8 cellular contexts compared by ENCODE assay signal in genomic region chr17:40075216-40076100, GRCh38. TPM values are rescaled to one million over a fixed set of nuclear protein-coding genes. Genes with fewer than 3 reads are reported as not detected.
DNase-seq lines count a peak whose midpoint lies in the region; ATAC-seq, FAIRE-seq and TF ChIP-seq lines count a peak whose summit lies in the region.

No MANE protein-coding gene starts in this region.

- ATAC-seq in HG03139 (IDR thresholded peaks at IDR 0.05; ENCODE audit: unreplicated experiment), result no peak
- ATAC-seq in GM18519 (IDR thresholded peaks at IDR 0.05; ENCODE audit: low FRiP score, unreplicated experiment), result no peak

- FAIRE-seq in kidney (lab: Jason Lieb, UNC), result no peak

- CTCF ChIA-PET in GM10248 (lab: Yijun Ruan, JAX), result interaction anchor here (0.6 to 9.4 kb wide), 43 partner anchors 10 to 509 kb away, joined by 3 to 215 read pairs (median 4); partner anchors contain the start of genes CSF3, MED24, NR1D1 and PSMD3
- CTCF ChIA-PET in mammary epithelial cell (lab: Charles Lee; ENCODE audit: low non-redundant PET), result interaction anchor here (0.6 to 1.5 kb wide), 7 partner anchors 37 to 1231 kb away, joined by 3 to 28 read pairs (median 5); no protein-coding TSS in a partner anchor

- H3K27ac ChIP-seq in VCaP (peak overlapping the region; percentile 94), mammary epithelial cell (ENCODE audit: insufficient read depth, low read depth, low read length) (no peak overlapping the region), kidney (ENCODE audit: low read depth in 2 of 2, low read length in 2 of 2) (peak overlapping the region; percentile 86 to 97)

- no peaks in the 10 kb centered on the region for H3K27me3 ChIP-seq in mammary epithelial cell (ENCODE audit: insufficient read depth, low read length)

- BruUV-seq in mammary epithelial cell (replicated peaks; lab: Mats Ljungman, UMichigan), result no TSS peak

- peak; percentile 72 for DNase-seq in GM10248 (ENCODE audit: extremely low spot score)
- DNase-seq in NCI-H1105 (lab: John Stamatoyannopoulos, UW), result peak; percentile 85
- peak; percentile 30 for DNase-seq in mammary epithelial cell
- DNase-seq in kidney, result peak; percentile 95
- DNase-seq in stimulated activated CD4-positive, alpha-beta T cell treated with anti-CD3 and anti-CD28 coated beads, Interleukin-1b, Interleukin-23, amount 100 ng/mL, for 1 hour (ENCODE audit: low read depth in 2 of 2), result peak; percentile 47 to 64

- H3K4me3 ChIP-seq in mammary epithelial cell (replicated peaks in 1 of 3; ENCODE audit: insufficient read depth in 1 of 3, low read depth in 2 of 3, low read length in 3 of 3) (no peak overlapping the region), kidney (ENCODE audit: low read length in 2 of 2) (peak overlapping the region in 1 of 2 donors; percentile 29)

- POLR2A ChIA-PET in GM10248 (lab: Yijun Ruan, JAX), result no interaction called here

- in situ Hi-C loops in mammary epithelial cell (cut with MboI; ENCODE audit: low sequenced_read_pairs in 2 of 2), result no loop called here

- intact Hi-C loops in mammary epithelial cell (cut with micrococcal nuclease), result loop anchor here (1.0 kb wide), 2 partner anchors 23 to 62 kb away; no protein-coding TSS in a partner anchor
- intact Hi-C loops in kidney (cut with DNase I), result no loop called here

- dilution Hi-C loops in mammary epithelial cell (cut with HindIII; ENCODE audit: low sequenced_read_pairs), result no loop called here

- peaks cover 30% of the 10 kb centered on the region for H3K4me1 ChIP-seq in mammary epithelial cell (ENCODE audit: insufficient read depth, low read length)
- peaks cover 56 to 60% of the 10 kb centered on the region in 2 donors for H3K4me1 ChIP-seq in kidney (ENCODE audit: control insufficient read depth in 1 of 2, insufficient read depth in 1 of 2, low read depth in 1 of 2, low read length in 2 of 2)

- 30% methylated on average over 10 of the region's 15 CpGs for WGBS in mammary epithelial cell (ENCODE audit: low coverage, missing lambda C conversion rate)

- no peaks in the 10 kb centered on the region for H3K79me2 ChIP-seq in mammary epithelial cell (ENCODE audit: insufficient read depth, low read length)

- no peaks in the 10 kb centered on the region for H3K9me3 ChIP-seq in mammary epithelial cell (replicated peaks; ENCODE audit: insufficient read depth, low read length)
- no peaks in the 10 kb centered on the region for H3K9me3 ChIP-seq in kidney (ENCODE audit: control insufficient read depth in 1 of 2, low read length in 2 of 2)

- peak; percentile 79 for TF ChIP-seq CTCF in GM10248 (IDR thresholded peaks at IDR 0.05; ENCODE audit: control extremely low read depth, extremely low read depth, low read depth, missing control alignments)
- TF ChIP-seq CTCF in VCaP (conservative IDR thresholded peaks at IDR 0.05), result peak; percentile 90
- TF ChIP-seq CTCF in mammary epithelial cell (conservative IDR thresholded peaks at IDR 0.05 in 1 of 2, IDR thresholded peaks at IDR 0.05 in 1 of 2; ENCODE audit: extremely low read depth in 1 of 2, insufficient read depth in 1 of 2, low read depth in 1 of 2, low read length in 2 of 2), result peak; percentile 77 to 94
- TF ChIP-seq CTCF in kidney (IDR thresholded peaks at IDR 0.05; ENCODE audit: borderline replicate concordance, extremely low read depth, insufficient read depth), result peak; percentile 86

- H4K20me1 ChIP-seq in mammary epithelial cell (ENCODE audit: insufficient read depth, low read length), result no peaks in the 10 kb centered on the region

- peak overlapping the region; percentile 1 for H3K4me2 ChIP-seq in mammary epithelial cell (ENCODE audit: insufficient read depth, low read depth, low read length)

- H3K36me3 ChIP-seq in mammary epithelial cell (ENCODE audit: insufficient read depth, low read length), result no peaks in the 10 kb centered on the region
- H3K36me3 ChIP-seq in kidney (ENCODE audit: control insufficient read depth in 1 of 2, insufficient read depth in 2 of 2, low read length in 2 of 2), result peaks cover 0 to 4% of the 10 kb centered on the region in 2 donors

- H3K9ac ChIP-seq in mammary epithelial cell (ENCODE audit: insufficient read depth, low read length) (no peak overlapping the region), kidney (ENCODE audit: low read length in 2 of 2) (peak overlapping the region; percentile 12 to 46)

- no peak overlapping the region for H2AFZ ChIP-seq in mammary epithelial cell (ENCODE audit: low read depth, low read length)

RNA-seq across cellular contexts. Expression of gene THRA, which starts 12.7 kb away (rescaled TPM):
- total RNA-seq in mammary epithelial cell (10 to 100 TPM; 10.8 to 11.7 TPM), kidney (63.9 TPM)
- polyA plus RNA-seq in mammary epithelial cell (10.0 TPM), kidney (ENCODE audit: insufficient read depth, low read depth, low replicate concordance) (40.8 TPM)
- 33.1 TPM for polyA minus RNA-seq in mammary epithelial cell

RNA-seq across cellular contexts. Expression of gene MED24, which starts 21.2 kb away (rescaled TPM):
- total RNA-seq in mammary epithelial cell (10 to 100 TPM; 59.3 to 85.6 TPM), kidney (66.3 TPM)
- polyA plus RNA-seq in mammary epithelial cell (91.2 TPM), kidney (ENCODE audit: insufficient read depth, low read depth, low replicate concordance) (53.7 TPM)
- polyA minus RNA-seq in mammary epithelial cell, result 116 TPM

RNA-seq across cellular contexts. Expression of gene NR1D1, which starts 24.9 kb away (rescaled TPM):
- total RNA-seq in mammary epithelial cell (10 to 100 TPM in 1 of 2 donors, 1 to 10 TPM in 1; 2.0 to 25.9 TPM), kidney (30.8 TPM)
- polyA plus RNA-seq in mammary epithelial cell (7.9 TPM), kidney (ENCODE audit: insufficient read depth, low read depth, low replicate concordance) (7.1 TPM)
- 41.0 TPM for polyA minus RNA-seq in mammary epithelial cell

RNA-seq across cellular contexts. Expression of gene MSL1, which starts 46.3 kb away (rescaled TPM):
- total RNA-seq in mammary epithelial cell, result 10 to 100 TPM; 36.8 to 72.1 TPM
- polyA plus RNA-seq in mammary epithelial cell, result 41.3 TPM
- polyA minus RNA-seq in mammary epithelial cell, result 53.9 TPM
- 75.4 TPM for total RNA-seq in kidney
- 34.9 TPM for polyA plus RNA-seq in kidney (ENCODE audit: insufficient read depth, low read depth, low replicate concordance)

Comparison
In these comparisons a context has a peak if more than half of its experiments do, and no peak if none do; other contexts are left out.
1. DNase-seq: peak in every context shown above with its lines; median percentile 95 in kidney; 85 in NCI-H1105; 72 in GM10248; 56 in stimulated activated CD4-positive, alpha-beta T cell treated with anti-CD3 and anti-CD28 coated beads, Interleukin-1b, Interleukin-23, amount 100 ng/mL, for 1 hour; 30 in mammary epithelial cell.